ENCODE assay signal across 22 cellular contexts in the genomic region with DNA sequence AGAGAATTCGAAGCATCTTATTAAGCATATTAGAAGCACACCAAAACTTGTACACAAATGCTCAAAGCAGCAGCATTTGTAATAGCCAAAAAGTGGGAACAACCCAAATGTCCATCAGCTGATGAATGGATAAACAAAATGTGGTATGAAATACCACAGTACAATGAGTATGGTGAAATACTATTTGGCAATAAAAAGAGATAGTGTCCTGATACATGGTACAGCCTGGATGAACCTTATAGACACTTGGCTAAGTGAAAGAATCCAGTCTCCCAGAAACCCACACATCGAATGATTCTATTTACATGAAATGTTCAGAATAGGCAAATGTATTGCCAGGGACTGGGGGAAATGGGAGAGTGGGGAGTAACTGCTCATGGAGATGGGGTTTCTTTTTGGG. TPM values are rescaled to one million over a fixed set of nuclear protein-coding genes. Genes with fewer than 3 reads are reported as not detected.
A peak's percentile ranks its signal among the peaks of the same experiment; 100 is the strongest.
DNase-seq lines count a peak whose midpoint lies in the region; ATAC-seq and TF ChIP-seq lines count a peak whose summit lies in the region.
"Had no signal": no experiment of that assay in that cellular context is flagged by ENCODE, and none has a peak within 500 bp of the region (broad histone marks: within the 10 kb centered on the region; RNA-seq: fewer than 3 reads in every experiment).

No MANE protein-coding gene starts in this region.

- no peaks in the 10 kb centered on the region for H3K4me1 Mint-ChIP-seq in activated CD8-positive, alpha-beta memory T cell treated with anti-CD3 and anti-CD28 coated beads, Interleukin-2, amount 10 ng/mL, durations not matched to agents 7 days and 5 days
- H3K4me1 Mint-ChIP-seq: CD4-positive, alpha-beta memory T cell had no signal

- H3K36me3 ChIP-seq in right lobe of liver = no peaks in the 10 kb centered on the region

- peaks cover 79% of the 10 kb centered on the region for H3K27me3 Mint-ChIP-seq in activated CD8-positive, alpha-beta memory T cell treated with anti-CD3 and anti-CD28 coated beads, Interleukin-2, amount 10 ng/mL, durations not matched to agents 7 days and 5 days

- peaks cover 5% of the 10 kb centered on the region for H3K9me3 Mint-ChIP-seq in activated CD8-positive, alpha-beta memory T cell treated with anti-CD3 and anti-CD28 coated beads, Interleukin-2, amount 10 ng/mL, durations not matched to agents 7 days and 5 days (ENCODE audit: low read depth)

- no peaks in the 10 kb centered on the region for H3K27me3 ChIP-seq in right lobe of liver

- WGBS in right lobe of liver (ENCODE audit: insufficient coverage, low coverage, low lambda C conversion rate, missing lambda C conversion rate) = 44% methylated on average over 1 of the region's 2 CpGs

- no peak for TF ChIP-seq CTCF in right lobe of liver (IDR thresholded peaks at IDR 0.05)

- peak in 3 of 4 donors; percentile 48 to 54 (median 51) for ATAC-seq in right lobe of liver
- no peak for ATAC-seq in HG03378 (IDR thresholded peaks at IDR 0.05; ENCODE audit: unreplicated experiment)
- no peak for ATAC-seq in activated CD8-positive, alpha-beta memory T cell treated with anti-CD3 and anti-CD28 coated beads, Interleukin-2, amount 10 ng/mL, durations not matched to agents 7 days and 5 days
- ATAC-seq: GM23338, HCT116 had no signal

- no peaks in the 10 kb centered on the region for H3K9me3 ChIP-seq in right lobe of liver

- H3K36me3 Mint-ChIP-seq in activated CD8-positive, alpha-beta memory T cell treated with anti-CD3 and anti-CD28 coated beads, Interleukin-2, amount 10 ng/mL, durations not matched to agents 7 days and 5 days = no peaks in the 10 kb centered on the region

- CTCF ChIA-PET in activated CD8-positive, alpha-beta memory T cell treated with anti-CD3 and anti-CD28 coated beads, Interleukin-2, amount 10 ng/mL, durations not matched to agents 7 days and 5 days (lab: Charles Lee) = interaction anchor here (1.7 kb wide), 1 partner anchor 54 kb away, joined by 5 read pairs; no protein-coding TSS in a partner anchor

- no peak overlapping the region for H3K4me3 Mint-ChIP-seq in activated CD8-positive, alpha-beta memory T cell treated with anti-CD3 and anti-CD28 coated beads, Interleukin-2, amount 10 ng/mL, durations not matched to agents 7 days and 5 days
- H3K4me3 Mint-ChIP-seq: CD4-positive, alpha-beta memory T cell; GM23338; H9 had no signal

- no peak for TF ChIP-seq POLR2A in right lobe of liver (IDR thresholded peaks at IDR 0.05)

- H3K4me3 ChIP-seq in right lobe of liver = no peak overlapping the region
- H3K4me3 ChIP-seq: GM23338 had no signal

- peak; percentile 64 for DNase-seq in amniotic epithelial cell (ENCODE audit: low read depth)
- peak; percentile 26 for DNase-seq in iris pigment epithelial cell (ENCODE audit: low read depth)
- no peak for DNase-seq in right lobe of liver
- DNase-seq in 8988T = no peak
- DNase-seq in stimulated activated CD4-positive, alpha-beta T cell treated with anti-CD3 and anti-CD28 coated beads, Interleukin-15, amount 100 ng/mL, for 24 hours = no peak
- DNase-seq in activated CD8-positive, alpha-beta memory T cell treated with anti-CD3 and anti-CD28 coated beads, Interleukin-2, amount 10 ng/mL, durations not matched to agents 7 days and 5 days = no peak
- DNase-seq: C1 segment of cervical spinal cord; Calu3; CD4-positive, alpha-beta memory T cell; COR-L47; DMS53; DMS79 treated with DMSO at 0.1 percent for 48 hours; GF-D8; H9 had no signal

- H3K4me1 ChIP-seq in right lobe of liver = peaks cover 0 to 5% (median 0%) of the 10 kb centered on the region in 4 donors

- H3K27ac ChIP-seq in right lobe of liver = no peak overlapping the region

- no peak overlapping the region for H3K27ac Mint-ChIP-seq in activated CD8-positive, alpha-beta memory T cell treated with anti-CD3 and anti-CD28 coated beads, Interleukin-2, amount 10 ng/mL, durations not matched to agents 7 days and 5 days
- H3K27ac Mint-ChIP-seq: CD4-positive, alpha-beta memory T cell; GM23338; H9 had no signal

- intact Hi-C loops in right lobe of liver (cut with DNase I) = no loop called here

RNA-seq across cellular contexts. Expression of a gene that starts 3.0 kb away (rescaled TPM):
- not detected for total RNA-seq in right lobe of liver
- 1 to 10 TPM in 1 of 2 experiments, under 1 TPM in 1; 0.44 to 1.2 TPM for total RNA-seq in activated CD8-positive, alpha-beta memory T cell treated with anti-CD3 and anti-CD28 coated beads, Interleukin-2, amount 10 ng/mL, durations not matched to agents 7 days and 5 days
- total RNA-seq: A172; A673; Calu3; CD4-positive, alpha-beta memory T cell; Daoy; G401; GM23338; H4; H9 had no signal

RNA-seq across cellular contexts. Expression of a gene that starts 38.4 kb away (rescaled TPM):
- 100 to 1,000 TPM in 2 of 6 experiments, 10 to 100 TPM in 4; 76.0 to 167 (median 85.9) TPM for total RNA-seq in right lobe of liver
- total RNA-seq in activated CD8-positive, alpha-beta memory T cell treated with anti-CD3 and anti-CD28 coated beads, Interleukin-2, amount 10 ng/mL, durations not matched to agents 7 days and 5 days = under 1 TPM in 1 of 2 experiments, not detected in 1; 0.18 TPM
- total RNA-seq: A673; CD4-positive, alpha-beta memory T cell had no signal

RNA-seq across cellular contexts. Expression of a gene that starts 57.8 kb away (rescaled TPM):
- total RNA-seq in right lobe of liver = 10 to 100 TPM; 46.4 to 62.3 (median 55.5) TPM
- total RNA-seq in activated CD8-positive, alpha-beta memory T cell treated with anti-CD3 and anti-CD28 coated beads, Interleukin-2, amount 10 ng/mL, durations not matched to agents 7 days and 5 days = 100 to 1,000 TPM in 1 of 2 experiments, 10 to 100 TPM in 1; 89.1 to 128 TPM

Comparison
In these comparisons a context has a peak if more than half of its experiments do, and no peak if none do; other contexts are left out.
1. DNase-seq: peak in amniotic epithelial cell (single experiment) and iris pigment epithelial cell (single experiment); none in right lobe of liver (0 of 3), 8988T (single experiment), stimulated activated CD4-positive, alpha-beta T cell treated with anti-CD3 and anti-CD28 coated beads, Interleukin-15, amount 100 ng/mL, for 24 hours (single experiment) and activated CD8-positive, alpha-beta memory T cell treated with anti-CD3 and anti-CD28 coated beads, Interleukin-2, amount 10 ng/mL, durations not matched to agents 7 days and 5 days (single experiment).
2. ATAC-seq: peak in right lobe of liver (3 of 4); none in HG03378 (single experiment) and activated CD8-positive, alpha-beta memory T cell treated with anti-CD3 and anti-CD28 coated beads, Interleukin-2, amount 10 ng/mL, durations not matched to agents 7 days and 5 days (single experiment).
3. RNA of a gene that starts 38.4 kb away (total RNA-seq): 76.0 to 167 TPM in right lobe of liver; 0.18 TPM in activated CD8-positive, alpha-beta memory T cell treated with anti-CD3 and anti-CD28 coated beads, Interleukin-2, amount 10 ng/mL, durations not matched to agents 7 days and 5 days; every median in the first group is over 10 times any median in the second.